ENCODE assay signal across 16 cellular contexts in genomic region chr6:36280467-36280866, GRCh38.
A peak's percentile ranks its signal among the peaks of the same experiment; 100 is the strongest.
DNase-seq lines count a peak whose midpoint lies in the region; ATAC-seq and TF ChIP-seq lines count a peak whose summit lies in the region.
"Had no signal": no experiment of that assay in that cellular context is flagged by ENCODE, and none has a peak within 500 bp of the region (broad histone marks: within the 10 kb centered on the region; RNA-seq: fewer than 3 reads in every experiment).

No MANE protein-coding gene starts in this region.

- H3K4me1 ChIP-seq in OCI-LY3 (ENCODE audit: low read length): peaks cover 14% of the 10 kb centered on the region
- H3K4me1 ChIP-seq: BE2C had no signal

- H3K27ac Mint-ChIP-seq in stimulated activated memory B cell treated with anti-CD40 and anti-IgM and Interleukin-4, amounts not matched to agents 10 μg/mL and 1 μg/mL and 100 μg/mL, for 72 hours: no peak overlapping the region
- H3K27ac Mint-ChIP-seq: HFFc6; T-helper 1 cell treated with Interleukin-12 subunit alpha and Interleukin-12 subunit beta and Interleukin-4 antibody, amounts not matched to agents 30 μg/mL and 1 μg/mL, for 36 hours had no signal

- peak; percentile 82 for ATAC-seq in stimulated activated memory B cell treated with anti-CD40 and anti-IgM and Interleukin-4, amounts not matched to agents 10 μg/mL and 1 μg/mL and 100 μg/mL, for 72 hours
- ATAC-seq in GM18498 (IDR thresholded peaks at IDR 0.05; ENCODE audit: unreplicated experiment) (no peak), HG02798 (IDR thresholded peaks at IDR 0.05; ENCODE audit: poor library complexity, unreplicated experiment) (no peak), GM21737 (IDR thresholded peaks at IDR 0.05; ENCODE audit: unreplicated experiment) (no peak)
- ATAC-seq: SK-N-SH treated with all-trans-retinoic acid at 6 μM for 48 hours had no signal

- no peak overlapping the region for H2AFZ ChIP-seq in OCI-LY3 (ENCODE audit: low read depth, low read length)

- H3K27me3 ChIP-seq in OCI-LY3 (ENCODE audit: low read depth, low read length): peaks cover 70% of the 10 kb centered on the region
- H3K27me3 ChIP-seq: BE2C had no signal

- no peaks in the 10 kb centered on the region for H3K9me3 ChIP-seq in OCI-LY3 (ENCODE audit: insufficient read depth, low read length)
- H3K9me3 ChIP-seq: BE2C had no signal

- no peak overlapping the region for H3K27ac ChIP-seq in OCI-LY3 (ENCODE audit: low read length)

- H3K4me3 Mint-ChIP-seq in stimulated activated memory B cell treated with anti-CD40 and anti-IgM and Interleukin-4, amounts not matched to agents 10 μg/mL and 1 μg/mL and 100 μg/mL, for 72 hours: no peak overlapping the region
- H3K4me3 Mint-ChIP-seq: HFFc6; T-helper 1 cell treated with Interleukin-12 subunit alpha and Interleukin-12 subunit beta and Interleukin-4 antibody, amounts not matched to agents 30 μg/mL and 1 μg/mL, for 36 hours had no signal

- H3K79me2 ChIP-seq in OCI-LY3 (ENCODE audit: low read length): no peaks in the 10 kb centered on the region

- H3K9ac ChIP-seq in OCI-LY3 (ENCODE audit: low read length): no peak overlapping the region

- H3K4me3 ChIP-seq in GM12865 (ENCODE audit: low read depth, low read length): no peak overlapping the region
- no peak overlapping the region for H3K4me3 ChIP-seq in OCI-LY3 (ENCODE audit: low read length)

- peaks cover 17% of the 10 kb centered on the region for H3K4me1 Mint-ChIP-seq in stimulated activated memory B cell treated with anti-CD40 and anti-IgM and Interleukin-4, amounts not matched to agents 10 μg/mL and 1 μg/mL and 100 μg/mL, for 72 hours

- H4K20me1 ChIP-seq in OCI-LY3 (ENCODE audit: insufficient read depth, low read length): no peaks in the 10 kb centered on the region

- H3K36me3 Mint-ChIP-seq in stimulated activated memory B cell treated with anti-CD40 and anti-IgM and Interleukin-4, amounts not matched to agents 10 μg/mL and 1 μg/mL and 100 μg/mL, for 72 hours: no peaks in the 10 kb centered on the region

- H3K36me3 ChIP-seq in OCI-LY3 (replicated peaks; ENCODE audit: low read depth, low read length): no peaks in the 10 kb centered on the region
- H3K36me3 ChIP-seq: BE2C had no signal

- peak overlapping the region; percentile 31 for H3K4me2 ChIP-seq in OCI-LY3 (ENCODE audit: low read length)

- peak; percentile 18 for DNase-seq in GM12865 (ENCODE audit: low read depth)
- peak; percentile 85 for DNase-seq in MV-4-11 (lab: John Stamatoyannopoulos, UW)
- DNase-seq: BE2C, GDM1, HFFc6, KBM-7, NCI-H1105 treated with DMSO at 0.1 percent for 48 hours, NCI-H187, Right ventricle myocardium superior had no signal

- peaks cover 3% of the 10 kb centered on the region for H3K9me3 Mint-ChIP-seq in stimulated activated memory B cell treated with anti-CD40 and anti-IgM and Interleukin-4, amounts not matched to agents 10 μg/mL and 1 μg/mL and 100 μg/mL, for 72 hours
- H3K9me3 Mint-ChIP-seq: HFFc6; T-helper 1 cell treated with Interleukin-12 subunit alpha and Interleukin-12 subunit beta and Interleukin-4 antibody, amounts not matched to agents 30 μg/mL and 1 μg/mL, for 36 hours had no signal

- H3K27me3 Mint-ChIP-seq in stimulated activated memory B cell treated with anti-CD40 and anti-IgM and Interleukin-4, amounts not matched to agents 10 μg/mL and 1 μg/mL and 100 μg/mL, for 72 hours: peaks cover 46% of the 10 kb centered on the region

- TF ChIP-seq CTCF in GM12865 (IDR thresholded peaks at IDR 0.05; ENCODE audit: insufficient read depth, low read depth, low read length, missing control alignments): no peak
- TF ChIP-seq CTCF in OCI-LY3 (IDR thresholded peaks at IDR 0.05; ENCODE audit: low read depth, low read length): no peak
